Comparison of ENCODE assay signal across 1 cellular context in the genomic region with DNA sequence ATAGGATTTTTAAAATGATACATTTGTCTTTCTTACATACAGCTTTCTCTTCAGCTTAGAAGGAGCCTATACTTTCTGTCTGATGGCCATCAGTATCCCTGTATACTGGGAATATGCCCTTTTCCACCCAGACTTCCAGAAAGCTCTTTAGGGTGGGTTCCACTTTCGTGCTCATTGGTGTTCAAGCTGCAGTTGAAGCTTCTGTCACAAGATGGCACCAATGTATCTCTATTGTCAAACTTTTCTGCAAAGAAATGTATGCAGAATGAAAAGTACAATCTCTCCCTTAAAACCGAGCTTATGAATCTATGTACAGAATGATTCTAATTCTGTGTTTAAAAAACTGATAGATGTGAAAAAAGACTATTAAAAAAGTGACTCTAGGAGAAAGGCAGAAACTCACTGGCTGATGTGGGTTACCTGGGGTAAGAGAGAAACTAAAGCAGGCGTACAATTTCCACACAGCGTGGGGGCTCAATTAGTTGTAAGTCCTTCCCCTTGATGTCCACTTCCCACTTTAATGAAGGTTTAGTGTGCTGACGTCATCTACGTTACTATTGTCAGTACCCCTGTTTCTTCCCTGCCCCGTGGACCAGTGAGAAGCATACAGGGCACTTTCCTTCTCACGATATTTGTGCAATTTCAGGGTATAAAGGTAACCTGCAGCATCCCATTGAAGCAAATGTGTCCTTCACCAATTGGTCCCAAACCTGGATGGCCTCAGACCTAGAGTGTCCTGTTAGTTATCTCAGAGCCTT.
TF ChIP-seq lines count a peak whose summit lies in the region.

No MANE protein-coding gene starts in this region.

TF ChIP-seq in GM23338, 12 proteins besides CTCF, POLR2A, EP300 and RAD21:
- TF ChIP-seq, protein P1, sequence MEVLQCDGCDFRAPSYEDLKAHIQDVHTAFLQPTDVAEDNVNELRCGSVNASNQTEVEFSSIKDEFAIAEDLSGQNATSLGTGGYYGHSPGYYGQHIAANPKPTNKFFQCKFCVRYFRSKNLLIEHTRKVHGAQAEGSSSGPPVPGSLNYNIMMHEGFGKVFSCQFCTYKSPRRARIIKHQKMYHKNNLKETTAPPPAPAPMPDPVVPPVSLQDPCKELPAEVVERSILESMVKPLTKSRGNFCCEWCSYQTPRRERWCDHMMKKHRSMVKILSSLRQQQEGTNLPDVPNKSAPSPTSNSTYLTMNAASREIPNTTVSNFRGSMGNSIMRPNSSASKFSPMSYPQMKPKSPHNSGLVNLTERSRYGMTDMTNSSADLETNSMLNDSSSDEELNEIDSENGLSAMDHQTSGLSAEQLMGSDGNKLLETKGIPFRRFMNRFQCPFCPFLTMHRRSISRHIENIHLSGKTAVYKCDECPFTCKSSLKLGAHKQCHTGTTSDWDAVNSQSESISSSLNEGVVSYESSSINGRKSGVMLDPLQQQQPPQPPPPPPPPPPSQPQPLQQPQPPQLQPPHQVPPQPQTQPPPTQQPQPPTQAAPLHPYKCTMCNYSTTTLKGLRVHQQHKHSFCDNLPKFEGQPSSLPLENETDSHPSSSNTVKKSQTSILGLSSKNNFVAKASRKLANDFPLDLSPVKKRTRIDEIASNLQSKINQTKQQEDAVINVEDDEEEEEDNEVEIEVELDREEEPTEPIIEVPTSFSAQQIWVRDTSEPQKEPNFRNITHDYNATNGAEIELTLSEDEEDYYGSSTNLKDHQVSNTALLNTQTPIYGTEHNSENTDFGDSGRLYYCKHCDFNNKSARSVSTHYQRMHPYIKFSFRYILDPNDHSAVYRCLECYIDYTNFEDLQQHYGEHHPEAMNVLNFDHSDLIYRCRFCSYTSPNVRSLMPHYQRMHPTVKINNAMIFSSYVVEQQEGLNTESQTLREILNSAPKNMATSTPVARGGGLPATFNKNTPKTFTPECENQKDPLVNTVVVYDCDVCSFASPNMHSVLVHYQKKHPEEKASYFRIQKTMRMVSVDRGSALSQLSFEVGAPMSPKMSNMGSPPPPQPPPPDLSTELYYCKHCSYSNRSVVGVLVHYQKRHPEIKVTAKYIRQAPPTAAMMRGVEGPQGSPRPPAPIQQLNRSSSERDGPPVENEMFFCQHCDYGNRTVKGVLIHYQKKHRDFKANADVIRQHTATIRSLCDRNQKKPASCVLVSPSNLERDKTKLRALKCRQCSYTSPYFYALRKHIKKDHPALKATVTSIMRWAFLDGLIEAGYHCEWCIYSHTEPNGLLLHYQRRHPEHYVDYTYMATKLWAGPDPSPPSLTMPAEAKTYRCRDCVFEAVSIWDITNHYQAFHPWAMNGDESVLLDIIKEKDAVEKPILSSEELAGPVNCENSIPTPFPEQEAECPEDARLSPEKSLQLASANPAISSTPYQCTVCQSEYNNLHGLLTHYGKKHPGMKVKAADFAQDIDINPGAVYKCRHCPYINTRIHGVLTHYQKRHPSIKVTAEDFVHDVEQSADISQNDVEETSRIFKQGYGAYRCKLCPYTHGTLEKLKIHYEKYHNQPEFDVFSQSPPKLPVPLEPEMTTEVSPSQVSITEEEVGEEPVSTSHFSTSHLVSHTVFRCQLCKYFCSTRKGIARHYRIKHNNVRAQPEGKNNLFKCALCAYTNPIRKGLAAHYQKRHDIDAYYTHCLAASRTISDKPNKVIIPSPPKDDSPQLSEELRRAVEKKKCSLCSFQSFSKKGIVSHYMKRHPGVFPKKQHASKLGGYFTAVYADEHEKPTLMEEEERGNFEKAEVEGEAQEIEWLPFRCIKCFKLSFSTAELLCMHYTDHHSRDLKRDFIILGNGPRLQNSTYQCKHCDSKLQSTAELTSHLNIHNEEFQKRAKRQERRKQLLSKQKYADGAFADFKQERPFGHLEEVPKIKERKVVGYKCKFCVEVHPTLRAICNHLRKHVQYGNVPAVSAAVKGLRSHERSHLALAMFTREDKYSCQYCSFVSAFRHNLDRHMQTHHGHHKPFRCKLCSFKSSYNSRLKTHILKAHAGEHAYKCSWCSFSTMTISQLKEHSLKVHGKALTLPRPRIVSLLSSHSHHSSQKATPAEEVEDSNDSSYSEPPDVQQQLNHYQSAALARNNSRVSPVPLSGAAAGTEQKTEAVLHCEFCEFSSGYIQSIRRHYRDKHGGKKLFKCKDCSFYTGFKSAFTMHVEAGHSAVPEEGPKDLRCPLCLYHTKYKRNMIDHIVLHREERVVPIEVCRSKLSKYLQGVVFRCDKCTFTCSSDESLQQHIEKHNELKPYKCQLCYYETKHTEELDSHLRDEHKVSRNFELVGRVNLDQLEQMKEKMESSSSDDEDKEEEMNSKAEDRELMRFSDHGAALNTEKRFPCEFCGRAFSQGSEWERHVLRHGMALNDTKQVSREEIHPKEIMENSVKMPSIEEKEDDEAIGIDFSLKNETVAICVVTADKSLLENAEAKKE (CRISPR knock-in tag; IDR thresholded peaks at IDR 0.05) = no peak
- TF ChIP-seq, protein P2, sequence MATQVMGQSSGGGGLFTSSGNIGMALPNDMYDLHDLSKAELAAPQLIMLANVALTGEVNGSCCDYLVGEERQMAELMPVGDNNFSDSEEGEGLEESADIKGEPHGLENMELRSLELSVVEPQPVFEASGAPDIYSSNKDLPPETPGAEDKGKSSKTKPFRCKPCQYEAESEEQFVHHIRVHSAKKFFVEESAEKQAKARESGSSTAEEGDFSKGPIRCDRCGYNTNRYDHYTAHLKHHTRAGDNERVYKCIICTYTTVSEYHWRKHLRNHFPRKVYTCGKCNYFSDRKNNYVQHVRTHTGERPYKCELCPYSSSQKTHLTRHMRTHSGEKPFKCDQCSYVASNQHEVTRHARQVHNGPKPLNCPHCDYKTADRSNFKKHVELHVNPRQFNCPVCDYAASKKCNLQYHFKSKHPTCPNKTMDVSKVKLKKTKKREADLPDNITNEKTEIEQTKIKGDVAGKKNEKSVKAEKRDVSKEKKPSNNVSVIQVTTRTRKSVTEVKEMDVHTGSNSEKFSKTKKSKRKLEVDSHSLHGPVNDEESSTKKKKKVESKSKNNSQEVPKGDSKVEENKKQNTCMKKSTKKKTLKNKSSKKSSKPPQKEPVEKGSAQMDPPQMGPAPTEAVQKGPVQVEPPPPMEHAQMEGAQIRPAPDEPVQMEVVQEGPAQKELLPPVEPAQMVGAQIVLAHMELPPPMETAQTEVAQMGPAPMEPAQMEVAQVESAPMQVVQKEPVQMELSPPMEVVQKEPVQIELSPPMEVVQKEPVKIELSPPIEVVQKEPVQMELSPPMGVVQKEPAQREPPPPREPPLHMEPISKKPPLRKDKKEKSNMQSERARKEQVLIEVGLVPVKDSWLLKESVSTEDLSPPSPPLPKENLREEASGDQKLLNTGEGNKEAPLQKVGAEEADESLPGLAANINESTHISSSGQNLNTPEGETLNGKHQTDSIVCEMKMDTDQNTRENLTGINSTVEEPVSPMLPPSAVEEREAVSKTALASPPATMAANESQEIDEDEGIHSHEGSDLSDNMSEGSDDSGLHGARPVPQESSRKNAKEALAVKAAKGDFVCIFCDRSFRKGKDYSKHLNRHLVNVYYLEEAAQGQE (IDR thresholded peaks at IDR 0.05; ENCODE audit: unreplicated experiment) = no peak
- TF ChIP-seq JUNB (IDR thresholded peaks at IDR 0.05; ENCODE audit: unreplicated experiment) (no peak), STAT1 (IDR thresholded peaks at IDR 0.05; ENCODE audit: unreplicated experiment) (no peak), NANOG (IDR thresholded peaks at IDR 0.05; ENCODE audit: borderline replicate concordance) (no peak), EZH2 (IDR thresholded peaks at IDR 0.05; ENCODE audit: low read depth, unreplicated experiment) (no peak), ZNF331 (CRISPR knock-in tag; IDR thresholded peaks at IDR 0.05; ENCODE audit: low read depth) (no peak), ZNF114 (CRISPR knock-in tag; IDR thresholded peaks at IDR 0.05) (no peak), POLR2AphosphoS5 (IDR thresholded peaks at IDR 0.05; ENCODE audit: low read depth) (no peak), CREB1 (CRISPR knock-in tag; IDR thresholded peaks at IDR 0.05; ENCODE audit: low read depth) (no peak), EZH2phosphoT487 (IDR thresholded peaks at IDR 0.05; ENCODE audit: unreplicated experiment) (no peak)
- TF ChIP-seq, protein P3, sequence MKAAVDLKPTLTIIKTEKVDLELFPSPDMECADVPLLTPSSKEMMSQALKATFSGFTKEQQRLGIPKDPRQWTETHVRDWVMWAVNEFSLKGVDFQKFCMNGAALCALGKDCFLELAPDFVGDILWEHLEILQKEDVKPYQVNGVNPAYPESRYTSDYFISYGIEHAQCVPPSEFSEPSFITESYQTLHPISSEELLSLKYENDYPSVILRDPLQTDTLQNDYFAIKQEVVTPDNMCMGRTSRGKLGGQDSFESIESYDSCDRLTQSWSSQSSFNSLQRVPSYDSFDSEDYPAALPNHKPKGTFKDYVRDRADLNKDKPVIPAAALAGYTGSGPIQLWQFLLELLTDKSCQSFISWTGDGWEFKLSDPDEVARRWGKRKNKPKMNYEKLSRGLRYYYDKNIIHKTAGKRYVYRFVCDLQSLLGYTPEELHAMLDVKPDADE (IDR thresholded peaks at IDR 0.05) = no peak
